In the genomic region with DNA sequence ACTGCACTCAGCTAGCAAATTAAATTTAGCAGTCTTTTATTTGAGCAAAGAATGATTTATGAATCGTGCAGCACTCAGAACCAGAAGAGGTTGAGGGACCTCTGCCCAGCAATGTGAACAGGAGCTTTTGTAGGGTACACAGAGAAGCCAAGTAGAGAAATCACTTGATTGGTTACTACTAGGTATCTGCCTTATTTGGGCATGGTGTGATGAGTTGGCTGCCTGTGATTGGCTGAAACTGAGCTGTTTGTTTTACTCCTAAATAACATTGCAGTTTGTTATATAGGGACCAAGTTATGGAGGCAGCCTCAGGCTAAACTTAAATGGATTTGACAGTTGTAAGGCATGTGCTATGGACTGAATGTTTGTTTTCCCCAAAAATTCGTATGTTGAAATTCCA, we compare ENCODE assay signal across 27 cellular contexts.
DNase-seq lines count a peak whose midpoint lies in the region; ATAC-seq, FAIRE-seq and TF ChIP-seq lines count a peak whose summit lies in the region.
"Had no signal": no experiment of that assay in that cellular context is flagged by ENCODE, and none has a peak within 500 bp of the region (broad histone marks: within the 10 kb centered on the region; RNA-seq: fewer than 3 reads in every experiment).

No MANE protein-coding gene starts in this region.

- H2BK20ac ChIP-seq in H1 (ENCODE audit: low read length), result no peak overlapping the region

- H3K9ac ChIP-seq in HepG2 (ENCODE audit: insufficient read depth, low read depth, low read length) (no peak overlapping the region), astrocyte (ENCODE audit: low read length) (no peak overlapping the region), H1 (replicated peaks in 1 of 4; ENCODE audit: extremely low read depth in 1 of 4, low read depth in 3 of 4, low read length in 3 of 4) (no peak overlapping the region)
- H3K9ac ChIP-seq: BLaER1 had no signal

- no peaks in the 10 kb centered on the region for H3K23me2 ChIP-seq in H1 (ENCODE audit: low read depth, low read length)

- in situ Hi-C loops in HepG2 (cut with HindIII; ENCODE audit: extremely low pct_ligation_motif_present, low pct_unique_long_range_greater_than_20kb), result no loop called here

- TF ChIP-seq CTCF in HepG2 (CRISPR knock-in tag; IDR thresholded peaks at IDR 0.05), result no peak
- TF ChIP-seq CTCF in right lobe of liver (IDR thresholded peaks at IDR 0.05), result no peak
- no peak for TF ChIP-seq CTCF in astrocyte (IDR thresholded peaks at IDR 0.05; ENCODE audit: insufficient read depth, low read depth, low read length)
- TF ChIP-seq CTCF in H1 (IDR thresholded peaks at IDR 0.05; ENCODE audit: control extremely low read depth in 1 of 3, insufficient read depth in 1 of 3, low read depth in 1 of 3, low read length in 3 of 3), result no peak

- no peak for TF ChIP-seq RAD21 in HepG2 (CRISPR knock-in tag; IDR thresholded peaks at IDR 0.05)
- no peak for TF ChIP-seq RAD21 in H1 (IDR thresholded peaks at IDR 0.05 in 1 of 2, conservative IDR thresholded peaks at IDR 0.05 in 1 of 2; ENCODE audit: low read depth in 2 of 2, low read length in 2 of 2)

- no peaks in the 10 kb centered on the region for H3K36me3 Mint-ChIP-seq in astrocyte (ENCODE audit: low read depth, unreplicated experiment)
- H3K36me3 Mint-ChIP-seq: CD14-positive monocyte; CD4-positive, alpha-beta memory T cell; CD4-positive, CD25-positive, alpha-beta regulatory T cell; CD8-positive, alpha-beta memory T cell had no signal

- H3K23ac ChIP-seq in H1 (ENCODE audit: insufficient read length), result no peak overlapping the region

- H3K14ac ChIP-seq in H1 (ENCODE audit: insufficient read length), result no peak overlapping the region

- H4K8ac ChIP-seq in H1 (ENCODE audit: extremely low read depth, insufficient read depth, low read length), result no peak overlapping the region

- no peak overlapping the region for H3K27ac Mint-ChIP-seq in astrocyte (ENCODE audit: unreplicated experiment)
- H3K27ac Mint-ChIP-seq: CD14-positive monocyte; CD4-positive, alpha-beta memory T cell; CD4-positive, CD25-positive, alpha-beta regulatory T cell; CD8-positive, alpha-beta memory T cell had no signal

- no peaks in the 10 kb centered on the region for H3K36me3 ChIP-seq in HepG2 (replicated peaks in 1 of 2; ENCODE audit: control insufficient read depth in 1 of 2, insufficient read depth in 2 of 2, low read length in 2 of 2)
- no peaks in the 10 kb centered on the region for H3K36me3 ChIP-seq in right lobe of liver
- H3K36me3 ChIP-seq in astrocyte (ENCODE audit: insufficient read depth, low read length), result no peaks in the 10 kb centered on the region
- no peaks in the 10 kb centered on the region for H3K36me3 ChIP-seq in H1 (ENCODE audit: control insufficient read depth in 2 of 4, insufficient read depth in 4 of 4, low read length in 3 of 4)
- H3K36me3 ChIP-seq: BE2C, BLaER1 had no signal

- H3K9me3 ChIP-seq in HepG2 (ENCODE audit: low read length) (no peaks in the 10 kb centered on the region), right lobe of liver (no peaks in the 10 kb centered on the region), astrocyte (ENCODE audit: insufficient read depth, low read depth, low read length) (no peaks in the 10 kb centered on the region), H1 (ENCODE audit: insufficient read depth in 2 of 2, low read depth in 1 of 2, low read length in 1 of 2) (no peaks in the 10 kb centered on the region)
- H3K9me3 ChIP-seq: A549, BE2C had no signal

- peaks cover 2% of the 10 kb centered on the region for H3K4me1 Mint-ChIP-seq in astrocyte (ENCODE audit: low read depth, unreplicated experiment)
- H3K4me1 Mint-ChIP-seq: CD14-positive monocyte; CD4-positive, alpha-beta memory T cell; CD4-positive, CD25-positive, alpha-beta regulatory T cell; CD8-positive, alpha-beta memory T cell had no signal

- H3K56ac ChIP-seq in H1 (replicated peaks; ENCODE audit: insufficient read length, low read depth, low read length), result no peak overlapping the region

- no peak for DNase-seq in HepG2 (ENCODE audit: low spot score)
- DNase-seq in right lobe of liver, result no peak
- DNase-seq in HTR-8/SVneo (ENCODE audit: insufficient read length, low spot score), result no peak
- no peak for DNase-seq in astrocyte (ENCODE audit: low read depth)
- no peak for DNase-seq in H1 (ENCODE audit: low read depth in 1 of 2, low spot score in 2 of 2)
- no peak for DNase-seq in NCI-H446 treated with DMSO at 0.1 percent for 48 hours (lab: John Stamatoyannopoulos, UW)
- DNase-seq: BE2C; C1 segment of cervical spinal cord; CD4-positive, alpha-beta memory T cell; CD4-positive, CD25-positive, alpha-beta regulatory T cell; CD8-positive, alpha-beta memory T cell; COR-L47; DMS 273 treated with DMSO at 0.1 percent for 48 hours; DMS153; DMS53; DMS79; DND-41; EL; GDM1 had no signal

- no peak overlapping the region for H4K91ac ChIP-seq in H1 (replicated peaks; ENCODE audit: insufficient read length, low read length)

- H3K79me2 ChIP-seq in HepG2 (ENCODE audit: insufficient read depth, low read length) (no peaks in the 10 kb centered on the region), astrocyte (ENCODE audit: insufficient read depth, low read length) (no peaks in the 10 kb centered on the region), H1 (ENCODE audit: control insufficient read depth in 1 of 2, insufficient read depth in 2 of 2, low read length in 2 of 2) (no peaks in the 10 kb centered on the region)

- no peak overlapping the region for H4K5ac ChIP-seq in H1 (ENCODE audit: insufficient read length, low read depth, low read length)

- H3K79me1 ChIP-seq in H1 (ENCODE audit: low read depth, low read length), result no peaks in the 10 kb centered on the region

- POLR2A ChIA-PET in HepG2 (lab: Yijun Ruan, JAX) (no interaction called here), H1 (lab: Charles Lee; ENCODE audit: partially characterized antibody) (no interaction called here)

- H3K4me3 ChIP-seq in HepG2 (replicated peaks in 1 of 3; ENCODE audit: insufficient read depth in 1 of 3, low read depth in 2 of 3, low read length in 3 of 3) (no peak overlapping the region), right lobe of liver (no peak overlapping the region), astrocyte (ENCODE audit: insufficient read depth, low read depth, low read length) (no peak overlapping the region), H1 (ENCODE audit: extremely low read depth in 1 of 4, insufficient read depth in 2 of 4, low read depth in 3 of 4, low read length in 4 of 4) (no peak overlapping the region)
- H3K4me3 ChIP-seq: A549, BLaER1 had no signal

- no peak for TF ChIP-seq EP300 in HepG2 (IDR thresholded peaks at IDR 0.05; ENCODE audit: low read depth in 2 of 2, low read length in 2 of 2)
- TF ChIP-seq EP300 in HepG2 (CRISPR knock-in tag; IDR thresholded peaks at IDR 0.05; ENCODE audit: borderline replicate concordance), result no peak
- TF ChIP-seq EP300 in H1 (IDR thresholded peaks at IDR 0.05; ENCODE audit: borderline replicate concordance in 1 of 2, low read depth in 2 of 2, low read length in 2 of 2), result no peak

- no peak for TF ChIP-seq POLR2A in HepG2 (IDR thresholded peaks at IDR 0.05; ENCODE audit: insufficient read depth in 1 of 2, low read depth in 2 of 2, low read length in 2 of 2)
- no peak for TF ChIP-seq POLR2A in right lobe of liver (IDR thresholded peaks at IDR 0.05)
- TF ChIP-seq POLR2A in H1 (IDR thresholded peaks at IDR 0.05; ENCODE audit: control extremely low read depth in 1 of 2, low read depth in 2 of 2, low read length in 2 of 2), result no peak

- no peak overlapping the region for H2BK5ac ChIP-seq in H1 (ENCODE audit: low read depth, low read length)

- 0% methylated on average over 2 of the region's 2 CpGs for WGBS in HepG2 (ENCODE audit: low lambda C conversion rate)
- 42% methylated on average over 2 of the region's 2 CpGs for WGBS in right lobe of liver (ENCODE audit: insufficient coverage, low coverage, low lambda C conversion rate, missing lambda C conversion rate)
- 83% methylated on average over 2 of the region's 2 CpGs; no CpG with 5 or more reads in 1 of the 2 experiments for WGBS in H1 (ENCODE audit: extremely low coverage in 1 of 2, insufficient coverage in 1 of 2, insufficient read length in 1 of 2, insufficient replicate concordance in 2 of 2, low coverage in 1 of 2, low lambda C conversion rate in 2 of 2, missing lambda C conversion rate in 1 of 2), 2 experiments

- no peak overlapping the region for H3K27ac ChIP-seq in HepG2 (ENCODE audit: extremely low read length, insufficient read depth, low read length)
- H3K27ac ChIP-seq in right lobe of liver, result no peak overlapping the region
- H3K27ac ChIP-seq in astrocyte (ENCODE audit: low read depth, low read length), result no peak overlapping the region
- no peak overlapping the region for H3K27ac ChIP-seq in H1 (ENCODE audit: low read depth, low read length)
- H3K27ac ChIP-seq: 22Rv1, A549, BLaER1 had no signal

- intact Hi-C loops in HepG2 (cut with micrococcal nuclease; ENCODE audit: unreplicated experiment) (loop anchor here (5.0 to 10.0 kb wide), 2 partner anchors 924 to 1427 kb away; no protein-coding TSS in a partner anchor), right lobe of liver (cut with DNase I) (no loop called here)

- H3K4ac ChIP-seq in H1 (replicated peaks; ENCODE audit: insufficient read length, low read depth, low read length), result no peak overlapping the region

- no TSS peak for BruUV-seq in HepG2 (replicated peaks; lab: Mats Ljungman, UMichigan)

- H2BK15ac ChIP-seq in H1 (ENCODE audit: low read length), result no peak overlapping the region

- H2AFZ ChIP-seq in HepG2 (ENCODE audit: low read length) (no peak overlapping the region), astrocyte (ENCODE audit: low read depth, low read length) (no peak overlapping the region), H1 (ENCODE audit: low read length) (no peak overlapping the region)

- CTCF ChIA-PET in HepG2 (lab: Yijun Ruan, JAX; ENCODE audit: low intra/inter-chr PET ratio, low total read pairs) (no interaction called here), H1 (lab: Charles Lee; ENCODE audit: partially characterized antibody) (interaction anchor here (0.7 to 2.0 kb wide), 6 partner anchors 50 to 307 kb away, joined by 3 to 10 read pairs (median 4); no protein-coding TSS in a partner anchor)

- H3K18ac ChIP-seq in H1 (ENCODE audit: extremely low read depth, low read length), result no peak overlapping the region

- H3K4me3 Mint-ChIP-seq in astrocyte (ENCODE audit: unreplicated experiment), result no peak overlapping the region
- H3K4me3 Mint-ChIP-seq: CD14-positive monocyte; CD4-positive, alpha-beta memory T cell; CD4-positive, CD25-positive, alpha-beta regulatory T cell; CD8-positive, alpha-beta memory T cell had no signal

- H2BK12ac ChIP-seq in H1 (ENCODE audit: low read depth, low read length), result no peak overlapping the region

- H2BK120ac ChIP-seq in H1 (replicated peaks; ENCODE audit: low read depth, low read length), result no peak overlapping the region

- H3K9me3 Mint-ChIP-seq in astrocyte (ENCODE audit: unreplicated experiment), result no peaks in the 10 kb centered on the region
- H3K9me3 Mint-ChIP-seq: CD14-positive monocyte; CD4-positive, alpha-beta memory T cell; CD8-positive, alpha-beta memory T cell had no signal

- H4K20me1 ChIP-seq in HepG2 (ENCODE audit: insufficient read depth, low read length) (no peaks in the 10 kb centered on the region), astrocyte (ENCODE audit: insufficient read depth, low read length) (no peaks in the 10 kb centered on the region), H1 (replicated peaks in 1 of 2; ENCODE audit: control insufficient read depth in 1 of 2, insufficient read depth in 2 of 2, low read length in 2 of 2) (no peaks in the 10 kb centered on the region)
- H4K20me1 ChIP-seq: BLaER1 had no signal

- H2AK5ac ChIP-seq in H1 (ENCODE audit: low read depth, low read length), result no peak overlapping the region

- H3K4me2 ChIP-seq in HepG2 (ENCODE audit: low read depth, low read length), result no peak overlapping the region
- no peak overlapping the region for H3K4me2 ChIP-seq in astrocyte (ENCODE audit: low read length)
- H3K4me2 ChIP-seq in H1 (ENCODE audit: insufficient read depth in 1 of 2, low read depth in 2 of 2, low read length in 2 of 2), result no peak overlapping the region
- H3K4me2 ChIP-seq: A549, BLaER1 had no signal

- H3K27me3 Mint-ChIP-seq in astrocyte (ENCODE audit: low read depth, unreplicated experiment), result no peaks in the 10 kb centered on the region
- H3K27me3 Mint-ChIP-seq: CD4-positive, CD25-positive, alpha-beta regulatory T cell had no signal

- H3K4me1 ChIP-seq in HepG2 (ENCODE audit: insufficient read depth, low read length) (no peaks in the 10 kb centered on the region), right lobe of liver (no peaks in the 10 kb centered on the region), astrocyte (ENCODE audit: insufficient read depth, low read length) (peaks cover 6% of the 10 kb centered on the region), H1 (replicated peaks in 1 of 4; ENCODE audit: control insufficient read depth in 3 of 4, insufficient read depth in 4 of 4, low read length in 3 of 4) (no peaks in the 10 kb centered on the region)
- H3K4me1 ChIP-seq: A549, BE2C had no signal

- FAIRE-seq in HepG2 (lab: Jason Lieb, UNC) (no peak), HTR-8/SVneo (lab: Jason Lieb, UNC) (peak; percentile 9), astrocyte (lab: Jason Lieb, UNC) (peak; percentile 13), H1 (lab: Jason Lieb, UNC) (no peak)
- FAIRE-seq: A549, GM12891, GM19239 had no signal

- ATAC-seq in HepG2, result no peak
- no peak for ATAC-seq in right lobe of liver
- no peak for ATAC-seq in HG03039 (IDR thresholded peaks at IDR 0.05; ENCODE audit: unreplicated experiment)
- ATAC-seq in GM21515 (IDR thresholded peaks at IDR 0.05; ENCODE audit: unreplicated experiment), result no peak
- ATAC-seq: A549 had no signal

- H3K27me3 ChIP-seq in HepG2 (ENCODE audit: control insufficient read depth in 1 of 2, insufficient read depth in 2 of 2, low read length in 2 of 2) (0 out of 5 replicates have a peak, but pooled peaks cover 0 to 4% of the 10 kb centered on the region in 2 experiments), right lobe of liver (peaks cover 0 to 3% of the 10 kb centered on the region in 2 donors), astrocyte (ENCODE audit: insufficient read depth, low read length) (no peaks in the 10 kb centered on the region), H1 (replicated peaks in 1 of 4; ENCODE audit: control insufficient read depth in 3 of 4, extremely low read depth in 1 of 4, insufficient read depth in 3 of 4, low read length in 3 of 4) (no peaks in the 10 kb centered on the region)
- H3K27me3 ChIP-seq: BE2C, BLaER1 had no signal

Comparison
In these comparisons a context has a peak if more than half of its experiments do, and no peak if none do; other contexts are left out.
1. Of the 41 proteins assayed by ChIP-seq in both HepG2 and H1: peak only in HepG2: none; only in H1: none; in both: SRF; in neither: 40.